ENCODE assay signal across 30 cellular contexts in the genomic region with DNA sequence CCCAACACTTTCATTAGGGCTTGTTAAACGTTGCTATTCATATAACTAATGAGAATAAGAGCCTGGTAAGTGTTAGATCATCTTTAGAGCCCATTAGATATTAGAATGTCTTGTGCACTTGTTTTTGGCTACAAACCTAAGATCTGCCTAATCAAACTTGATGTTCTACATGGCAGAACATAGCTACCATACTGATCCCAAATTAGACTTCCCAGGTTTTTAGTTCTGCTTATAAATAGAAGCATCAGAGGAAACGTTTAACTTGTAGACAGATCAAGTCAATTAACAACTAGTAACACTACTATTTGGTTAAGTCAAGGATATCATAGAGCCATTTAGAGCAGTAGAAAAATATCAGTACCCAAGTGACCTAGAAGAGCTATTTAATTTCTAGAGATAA.
"Had no signal": no experiment of that assay in that cellular context is flagged by ENCODE, and none has a peak within 500 bp of the region (broad histone marks: within the 10 kb centered on the region; RNA-seq: fewer than 3 reads in every experiment).

No MANE protein-coding gene starts in this region.

- H3K4me1 ChIP-seq: ascending aorta, Peyer's patch, SJCRH30 had no signal

- DNase-seq: activated CD4-positive, alpha-beta T cell treated with anti-CD3 and anti-CD28 coated beads, Interleukin-2, amount 10 ng/mL, durations not matched to agents 24 days and 14 days; activated CD4-positive, alpha-beta T cell treated with anti-CD3 and anti-CD28 coated beads, Interleukin-2, amount 50 U/mL, for 4 hours; activated CD4-positive, CD25-positive, alpha-beta regulatory T cell; activated CD8-positive, alpha-beta T cell treated with anti-CD3 and anti-CD28 coated beads for 36 hours; activated gamma-delta T cell; activated naive CD4-positive, alpha-beta T cell treated with Interleukin-2 at 50 U/mL for 16 hours; activated naive CD8-positive, alpha-beta T cell treated with anti-CD3 and anti-CD28 coated beads, Interleukin-2, amount 10 ng/mL, durations not matched to agents 7 days and 5 days; activated T-cell treated with anti-CD3 and anti-CD28 coated beads, Interleukin-2, amount 50 U/mL, for 24 hours; amygdala; caudate nucleus; Kasumi-1; KG1; MG63; NCI-H1048; NCI-H1105 treated with DMSO at 0.1 percent for 48 hours; NCI-H1436; NCI-H1694; NCI-H1930; NCI-H345; NCI-H510A; NCI-H748 treated with DMSO at 0.1 percent for 48 hours; NK-92 treated with Interleukin-12 subunit alpha and Interleukin-12 subunit beta, amount 100 ng/mL, for 24 hours; Peyer's patch; RPMI8226; SHP77; SJCRH30; T1000 had no signal

- H3K27ac ChIP-seq: ascending aorta, Peyer's patch, SJCRH30, SK-N-MC, WERI-Rb-1 had no signal

- ATAC-seq: activated CD8-positive, alpha-beta T cell treated with anti-CD3 and anti-CD28 coated beads for 36 hours had no signal

- H3K4me3 ChIP-seq: ascending aorta, MG63, Peyer's patch, SJCRH30, SK-N-MC had no signal

- H3K36me3 ChIP-seq: ascending aorta, MG63, Peyer's patch, SJCRH30, WERI-Rb-1 had no signal

- H3K9me3 ChIP-seq: ascending aorta, MG63, SJCRH30 had no signal

- H3K27me3 ChIP-seq: ascending aorta, MG63, Peyer's patch, SJCRH30 had no signal
